ENCODE assay signal across 23 cellular contexts in the genomic region with DNA sequence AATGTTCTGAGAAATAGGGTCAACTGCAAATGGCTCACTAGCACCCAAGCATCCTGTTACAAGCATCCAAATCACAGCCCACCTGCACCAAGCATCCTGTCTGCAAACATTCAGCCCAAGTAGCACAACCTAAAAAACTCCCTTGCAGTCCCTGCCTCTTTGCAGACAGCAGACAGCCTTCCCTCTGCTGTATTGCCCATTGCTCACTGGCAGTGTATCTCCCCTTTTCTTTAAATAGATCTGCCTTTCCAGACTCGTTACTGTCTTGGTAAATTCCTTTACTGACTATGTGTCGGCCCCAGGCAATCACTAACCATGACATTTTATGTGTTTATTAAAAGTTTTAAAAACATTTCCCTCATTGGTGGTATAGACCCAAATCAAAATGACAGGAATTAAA.
DNase-seq lines count a peak whose midpoint lies in the region; ATAC-seq, FAIRE-seq and TF ChIP-seq lines count a peak whose summit lies in the region.
"Had no signal": no experiment of that assay in that cellular context is flagged by ENCODE, and none has a peak within 500 bp of the region (broad histone marks: within the 10 kb centered on the region; RNA-seq: fewer than 3 reads in every experiment).

No MANE protein-coding gene starts in this region.

- no peak overlapping the region for H3K27ac ChIP-seq in IMR-90 (ENCODE audit: insufficient read depth, low read length)
- H3K27ac ChIP-seq: GM23248 had no signal

- no peaks in the 10 kb centered on the region for H3K4me1 ChIP-seq in IMR-90 (ENCODE audit: control insufficient read depth, insufficient read depth, low read length)
- H3K4me1 ChIP-seq: BE2C, HAP-1 had no signal

- in situ Hi-C loops in IMR-90 (cut with MboI; ENCODE audit: low sequenced_read_pairs), result no loop called here

- H3K14ac ChIP-seq in IMR-90 (replicated peaks; ENCODE audit: low read depth, low read length), result no peak overlapping the region

- no peak overlapping the region for H3K18ac ChIP-seq in IMR-90 (ENCODE audit: low read depth, low read length)

- no peak overlapping the region for H2AK9ac ChIP-seq in IMR-90 (replicated peaks; ENCODE audit: low read depth, low read length, poor library complexity)

- TF ChIP-seq POLR2A in IMR-90 (IDR thresholded peaks at IDR 0.05; ENCODE audit: low read depth, low read length), result no peak

- POLR2A ChIA-PET in IMR-90 (lab: Charles Lee; ENCODE audit: unreplicated experiment), result no interaction called here

- no peaks in the 10 kb centered on the region for H3K4me1 Mint-ChIP-seq in activated T-helper 1 cell treated with anti-CD3 and anti-CD28 coated beads, Interleukin-12 subunit alpha, Interleukin-12 subunit beta, Interleukin-2, Interleukin-4 antibody, amounts not matched to agents 30 ng/mL and 10 ng/mL and 1 ng/mL, durations not matched to agents 14 hours and 24 hours and 36 hours (ENCODE audit: low read depth)
- H3K4me1 Mint-ChIP-seq: CD4-positive, CD25-positive, alpha-beta regulatory T cell; CD8-positive, alpha-beta memory T cell; IgD-negative memory B cell had no signal

- no peak for FAIRE-seq in bronchial epithelial cell (lab: Jason Lieb, UNC)
- FAIRE-seq: A204.1, G401.6, GM12891, GM19239, HTR-8/SVneo had no signal

- TF ChIP-seq CTCF in IMR-90 (conservative IDR thresholded peaks at IDR 0.05; ENCODE audit: low read depth, low read length) (no peak), bronchial epithelial cell (IDR thresholded peaks at IDR 0.05; ENCODE audit: insufficient read depth, low read length, severe bottlenecking) (no peak)

- no peak overlapping the region for H3K4ac ChIP-seq in IMR-90 (ENCODE audit: low read depth, low read length)

- H3K79me1 ChIP-seq in IMR-90 (ENCODE audit: low read depth in 1 of 2, low read length in 2 of 2), result no peaks in the 10 kb centered on the region

- H3K9me1 ChIP-seq in IMR-90 (ENCODE audit: insufficient read depth, low read length), result no peaks in the 10 kb centered on the region

- H2BK5ac ChIP-seq in IMR-90 (ENCODE audit: low read depth, low read length, poor library complexity, severe bottlenecking), result no peak overlapping the region

- H3K27ac Mint-ChIP-seq in activated T-helper 1 cell treated with anti-CD3 and anti-CD28 coated beads, Interleukin-12 subunit alpha, Interleukin-12 subunit beta, Interleukin-2, Interleukin-4 antibody, amounts not matched to agents 30 ng/mL and 10 ng/mL and 1 ng/mL, durations not matched to agents 14 hours and 24 hours and 36 hours, result no peak overlapping the region
- H3K27ac Mint-ChIP-seq: CD4-positive, CD25-positive, alpha-beta regulatory T cell; CD8-positive, alpha-beta memory T cell had no signal

- BruUV-seq in IMR-90 (replicated peaks; lab: Mats Ljungman, UMichigan), result no TSS peak

- no peak overlapping the region for H3K56ac ChIP-seq in IMR-90 (ENCODE audit: extremely low read depth, insufficient read depth, low read length)

- H3K27me3 ChIP-seq in IMR-90 (ENCODE audit: control insufficient read depth, insufficient read depth, low read length) (no peaks in the 10 kb centered on the region), bronchial epithelial cell (ENCODE audit: control insufficient read depth, insufficient read depth, low read length) (no peaks in the 10 kb centered on the region)
- H3K27me3 ChIP-seq: BE2C had no signal

- dilution Hi-C loops in IMR-90 (cut with HindIII; ENCODE audit: low sequenced_read_pairs, unreplicated experiment), result no loop called here

- no peak for ATAC-seq in IMR-90 (ENCODE audit: low read depth)
- no peak for ATAC-seq in GM21447 (IDR thresholded peaks at IDR 0.05; ENCODE audit: unreplicated experiment)

- peaks cover 5% of the 10 kb centered on the region for H3K9me3 Mint-ChIP-seq in activated T-helper 1 cell treated with anti-CD3 and anti-CD28 coated beads, Interleukin-12 subunit alpha, Interleukin-12 subunit beta, Interleukin-2, Interleukin-4 antibody, amounts not matched to agents 30 ng/mL and 10 ng/mL and 1 ng/mL, durations not matched to agents 14 hours and 24 hours and 36 hours

- CTCF ChIA-PET in IMR-90 (lab: Yijun Ruan, JAX), result no interaction called here

- H2AFZ ChIP-seq in IMR-90 (replicated peaks; ENCODE audit: low read length, poor library complexity), result peak overlapping the region; percentile 21
- H2AFZ ChIP-seq: GM23248 had no signal

- H2BK20ac ChIP-seq in IMR-90 (ENCODE audit: low read depth, low read length), result no peak overlapping the region

- H4K20me1 ChIP-seq in IMR-90 (ENCODE audit: insufficient read depth, low read length), result no peaks in the 10 kb centered on the region

- intact Hi-C loops in IMR-90 (cut with micrococcal nuclease), result no loop called here
- intact Hi-C loops in activated T-helper 1 cell treated with anti-CD3 and anti-CD28 coated beads, Interleukin-12 subunit alpha, Interleukin-12 subunit beta, Interleukin-2, Interleukin-4 antibody, amounts not matched to agents 30 ng/mL and 10 ng/mL and 1 ng/mL, durations not matched to agents 14 hours and 24 hours and 36 hours (cut with micrococcal nuclease), result no loop called here

- H3K4me2 ChIP-seq in IMR-90 (ENCODE audit: low read depth, low read length), result no peak overlapping the region

- H3K9me3 ChIP-seq in IMR-90 (ENCODE audit: control insufficient read depth, insufficient read depth, low read length), result no peaks in the 10 kb centered on the region; the same call in 1 of the 2 replicates
- H3K9me3 ChIP-seq: BE2C had no signal

- no peaks in the 10 kb centered on the region for H3K36me3 Mint-ChIP-seq in activated T-helper 1 cell treated with anti-CD3 and anti-CD28 coated beads, Interleukin-12 subunit alpha, Interleukin-12 subunit beta, Interleukin-2, Interleukin-4 antibody, amounts not matched to agents 30 ng/mL and 10 ng/mL and 1 ng/mL, durations not matched to agents 14 hours and 24 hours and 36 hours (ENCODE audit: low read depth)
- H3K36me3 Mint-ChIP-seq: CD4-positive, CD25-positive, alpha-beta regulatory T cell; CD8-positive, alpha-beta memory T cell; IgD-negative memory B cell had no signal

- no peak overlapping the region for H3K23ac ChIP-seq in IMR-90 (ENCODE audit: low read depth, low read length)

- DNase-seq in IMR-90, result no peak
- peak; percentile 33 for DNase-seq in bronchial epithelial cell (ENCODE audit: low read depth)
- peak; percentile 41 for DNase-seq in foreskin melanocyte
- DNase-seq in activated T-helper 1 cell treated with anti-CD3 and anti-CD28 coated beads, Interleukin-12 subunit alpha, Interleukin-12 subunit beta, Interleukin-2, Interleukin-4 antibody, amounts not matched to agents 30 ng/mL and 10 ng/mL and 1 ng/mL, durations not matched to agents 14 hours and 24 hours and 36 hours (ENCODE audit: low spot score), result no peak
- DNase-seq in SIG-M5 treated with dmso at 0.1 percent for 504 hours (lab: John Stamatoyannopoulos, UW; ENCODE audit: unreplicated experiment), result no peak
- DNase-seq: ACHN; BE2C; C1 segment of cervical spinal cord; CD4-positive, CD25-positive, alpha-beta regulatory T cell; CD8-positive, alpha-beta memory T cell; COR-L47; DMS 273 treated with DMSO at 0.1 percent for 48 hours; DMS53; DND-41; GM23248 had no signal

- H3K27me3 Mint-ChIP-seq in activated T-helper 1 cell treated with anti-CD3 and anti-CD28 coated beads, Interleukin-12 subunit alpha, Interleukin-12 subunit beta, Interleukin-2, Interleukin-4 antibody, amounts not matched to agents 30 ng/mL and 10 ng/mL and 1 ng/mL, durations not matched to agents 14 hours and 24 hours and 36 hours (ENCODE audit: insufficient read depth), result no peaks in the 10 kb centered on the region
- H3K27me3 Mint-ChIP-seq: CD4-positive, CD25-positive, alpha-beta regulatory T cell; CD8-positive, alpha-beta memory T cell; IgD-negative memory B cell had no signal

- H3K4me3 ChIP-seq in IMR-90 (ENCODE audit: insufficient read depth, low read depth, low read length), result no peak overlapping the region
- no peak overlapping the region for H3K4me3 ChIP-seq in bronchial epithelial cell (ENCODE audit: low read depth, low read length)
- H3K4me3 ChIP-seq: GM23248, HAP-1 had no signal

- no peak for TF ChIP-seq RAD21 in IMR-90 (IDR thresholded peaks at IDR 0.05; ENCODE audit: low read length)

- H2BK120ac ChIP-seq in IMR-90 (ENCODE audit: low read depth, low read length), result no peak overlapping the region

- no peak overlapping the region for H4K5ac ChIP-seq in IMR-90 (ENCODE audit: low read depth, low read length)

- no peak overlapping the region for H4K8ac ChIP-seq in IMR-90 (ENCODE audit: low read depth in 2 of 2, low read length in 2 of 2)

- no peak overlapping the region for H4K91ac ChIP-seq in IMR-90 (ENCODE audit: insufficient read depth, low read depth, low read length)

- no peak overlapping the region for H2BK15ac ChIP-seq in IMR-90 (ENCODE audit: low read depth, low read length)

- H3K9ac ChIP-seq in IMR-90 (ENCODE audit: low read depth, low read length), result no peak overlapping the region
- H3K9ac ChIP-seq: GM23248 had no signal

- WGBS in IMR-90 (ENCODE audit: extremely low coverage in 2 of 2, insufficient read length in 1 of 2), 2 experiments, result no CpG with 5 or more reads among the region's 2 CpGs

- H3K36me3 ChIP-seq in IMR-90 (ENCODE audit: control insufficient read depth, insufficient read depth, low read length) (no peaks in the 10 kb centered on the region), bronchial epithelial cell (ENCODE audit: control insufficient read depth, insufficient read depth, low read length) (no peaks in the 10 kb centered on the region)
- H3K36me3 ChIP-seq: BE2C, HAP-1 had no signal

- no peak overlapping the region for H2AK5ac ChIP-seq in IMR-90 (ENCODE audit: low read depth, low read length)

- no peak overlapping the region for H3K4me3 Mint-ChIP-seq in activated T-helper 1 cell treated with anti-CD3 and anti-CD28 coated beads, Interleukin-12 subunit alpha, Interleukin-12 subunit beta, Interleukin-2, Interleukin-4 antibody, amounts not matched to agents 30 ng/mL and 10 ng/mL and 1 ng/mL, durations not matched to agents 14 hours and 24 hours and 36 hours
- H3K4me3 Mint-ChIP-seq: CD4-positive, CD25-positive, alpha-beta regulatory T cell; CD8-positive, alpha-beta memory T cell; IgD-negative memory B cell had no signal

TF ChIP-seq in IMR-90, 13 proteins besides CTCF, POLR2A, EP300 and RAD21 (continues in another document):
- TF ChIP-seq MXI1 (IDR thresholded peaks at IDR 0.05; ENCODE audit: borderline replicate concordance, low read depth, low read length) (no peak), MAZ (IDR thresholded peaks at IDR 0.05; ENCODE audit: borderline replicate concordance, low read depth, low read length) (no peak), FOS (IDR thresholded peaks at IDR 0.05; ENCODE audit: low read depth, low read length) (no peak), CHD1 (IDR thresholded peaks at IDR 0.05; ENCODE audit: low read depth, low read length) (no peak)
- TF ChIP-seq, protein P1, sequence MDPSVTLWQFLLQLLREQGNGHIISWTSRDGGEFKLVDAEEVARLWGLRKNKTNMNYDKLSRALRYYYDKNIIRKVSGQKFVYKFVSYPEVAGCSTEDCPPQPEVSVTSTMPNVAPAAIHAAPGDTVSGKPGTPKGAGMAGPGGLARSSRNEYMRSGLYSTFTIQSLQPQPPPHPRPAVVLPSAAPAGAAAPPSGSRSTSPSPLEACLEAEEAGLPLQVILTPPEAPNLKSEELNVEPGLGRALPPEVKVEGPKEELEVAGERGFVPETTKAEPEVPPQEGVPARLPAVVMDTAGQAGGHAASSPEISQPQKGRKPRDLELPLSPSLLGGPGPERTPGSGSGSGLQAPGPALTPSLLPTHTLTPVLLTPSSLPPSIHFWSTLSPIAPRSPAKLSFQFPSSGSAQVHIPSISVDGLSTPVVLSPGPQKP (IDR thresholded peaks at IDR 0.05; ENCODE audit: borderline replicate concordance, low read depth, low read length), result no peak

Comparison
In these comparisons a context has a peak if more than half of its experiments do, and no peak if none do; other contexts are left out.
1. DNase-seq: peak in bronchial epithelial cell (single experiment) and foreskin melanocyte (single experiment); none in IMR-90 (single experiment), activated T-helper 1 cell treated with anti-CD3 and anti-CD28 coated beads, Interleukin-12 subunit alpha, Interleukin-12 subunit beta, Interleukin-2, Interleukin-4 antibody, amounts not matched to agents 30 ng/mL and 10 ng/mL and 1 ng/mL, durations not matched to agents 14 hours and 24 hours and 36 hours (single experiment) and SIG-M5 treated with dmso at 0.1 percent for 504 hours (single experiment).